In genomic region chr9:34430843-34431437, GRCh38 we compare ENCODE assay signal across 9 cellular contexts. TPM values are rescaled to one million over a fixed set of nuclear protein-coding genes. Genes with fewer than 3 reads are reported as not detected.
A peak's percentile ranks its signal among the peaks of the same experiment; 100 is the strongest.
DNase-seq lines count a peak whose midpoint lies in the region; ATAC-seq, FAIRE-seq and TF ChIP-seq lines count a peak whose summit lies in the region.
"Had no signal": no experiment of that assay in that cellular context is flagged by ENCODE, and none has a peak within 500 bp of the region (broad histone marks: within the 10 kb centered on the region; RNA-seq: fewer than 3 reads in every experiment).

No MANE protein-coding gene starts in this region.

- no peaks in the 10 kb centered on the region for H3K27me3 ChIP-seq in neuronal stem cell (ENCODE audit: control insufficient read depth in 3 of 3, insufficient read depth in 3 of 3, low read depth in 1 of 3, low read length in 3 of 3)

- H2BK15ac ChIP-seq in neuronal stem cell (ENCODE audit: low read length): no peak overlapping the region

- no peaks in the 10 kb centered on the region for H3K9me3 Mint-ChIP-seq in activated T-helper 2 cell treated with anti-CD3 and anti-CD28 coated beads, Interferon-gamma antibody, Interleukin-2, Interleukin-4, amounts not matched to agents 10 μg/mL and 5 μg/mL and 100 μg/mL, durations not matched to agents 14 hours and 24 hours and 36 hours

- H3K4ac ChIP-seq in neuronal stem cell (ENCODE audit: low read length): no peak overlapping the region

- H3K4me1 Mint-ChIP-seq in activated T-helper 2 cell treated with anti-CD3 and anti-CD28 coated beads, Interferon-gamma antibody, Interleukin-2, Interleukin-4, amounts not matched to agents 10 μg/mL and 5 μg/mL and 100 μg/mL, durations not matched to agents 14 hours and 24 hours and 36 hours (ENCODE audit: low read depth): no peaks in the 10 kb centered on the region

- H2BK120ac ChIP-seq in neuronal stem cell (ENCODE audit: low read depth, low read length): no peak overlapping the region

- no peaks in the 10 kb centered on the region for H3K27me3 Mint-ChIP-seq in activated T-helper 2 cell treated with anti-CD3 and anti-CD28 coated beads, Interferon-gamma antibody, Interleukin-2, Interleukin-4, amounts not matched to agents 10 μg/mL and 5 μg/mL and 100 μg/mL, durations not matched to agents 14 hours and 24 hours and 36 hours (ENCODE audit: low read depth)

- FAIRE-seq in D721Med (lab: Jason Lieb, UNC): no peak
- FAIRE-seq: endometrium had no signal

- no peak overlapping the region for H3K9ac ChIP-seq in neuronal stem cell (ENCODE audit: low read depth, low read length, poor library complexity)

- ATAC-seq in GM21576 (IDR thresholded peaks at IDR 0.05; ENCODE audit: unreplicated experiment): no peak

- no peak overlapping the region for H3K4me3 ChIP-seq in LNCaP clone FGC (ENCODE audit: low read depth, low read length)
- no peak overlapping the region for H3K4me3 ChIP-seq in fibroblast of mammary gland (ENCODE audit: control insufficient read depth, low read depth, low read length)
- no peak overlapping the region for H3K4me3 ChIP-seq in neuronal stem cell (ENCODE audit: low read length in 2 of 2)

- no peak overlapping the region for H4K8ac ChIP-seq in neuronal stem cell (ENCODE audit: low read depth, low read length)

- no peaks in the 10 kb centered on the region for H3K4me1 ChIP-seq in neuronal stem cell (ENCODE audit: control insufficient read depth in 2 of 2, insufficient read depth in 1 of 2, low read depth in 1 of 2, low read length in 2 of 2)

- H3K27ac Mint-ChIP-seq in activated T-helper 2 cell treated with anti-CD3 and anti-CD28 coated beads, Interferon-gamma antibody, Interleukin-2, Interleukin-4, amounts not matched to agents 10 μg/mL and 5 μg/mL and 100 μg/mL, durations not matched to agents 14 hours and 24 hours and 36 hours: no peak overlapping the region

- H3K23ac ChIP-seq in neuronal stem cell (ENCODE audit: low read depth, low read length, poor library complexity): no peak overlapping the region

- H3K9me3 ChIP-seq in neuronal stem cell (replicated peaks in 1 of 2; ENCODE audit: control insufficient read depth in 2 of 2, insufficient read depth in 1 of 2, low read depth in 1 of 2, low read length in 2 of 2): no peaks in the 10 kb centered on the region

- H3K27ac ChIP-seq in neuronal stem cell (replicated peaks; ENCODE audit: low read length): no peak overlapping the region

- no peak overlapping the region for H3K14ac ChIP-seq in neuronal stem cell (ENCODE audit: low read length)

- no peak overlapping the region for H2BK12ac ChIP-seq in neuronal stem cell (ENCODE audit: low read length)

- H3K79me1 ChIP-seq in neuronal stem cell (ENCODE audit: low read depth, low read length): no peaks in the 10 kb centered on the region

- no peak overlapping the region for H2AFZ ChIP-seq in neuronal stem cell (ENCODE audit: low read length)

- in situ Hi-C loops in SK-MEL-5 (cut with HindIII; ENCODE audit: low pct_unique_long_range_greater_than_20kb, low sequenced_read_pairs): no loop called here

- no peak overlapping the region for H2AK5ac ChIP-seq in neuronal stem cell (ENCODE audit: low read depth, low read length)

- no peaks in the 10 kb centered on the region for H3K36me3 Mint-ChIP-seq in activated T-helper 2 cell treated with anti-CD3 and anti-CD28 coated beads, Interferon-gamma antibody, Interleukin-2, Interleukin-4, amounts not matched to agents 10 μg/mL and 5 μg/mL and 100 μg/mL, durations not matched to agents 14 hours and 24 hours and 36 hours (ENCODE audit: low read depth)

- intact Hi-C loops in activated T-helper 2 cell treated with anti-CD3 and anti-CD28 coated beads, Interferon-gamma antibody, Interleukin-2, Interleukin-4, amounts not matched to agents 10 μg/mL and 5 μg/mL and 100 μg/mL, durations not matched to agents 14 hours and 24 hours and 36 hours (cut with micrococcal nuclease): no loop called here

- TF ChIP-seq CTCF in LNCaP clone FGC (IDR thresholded peaks at IDR 0.05; ENCODE audit: control insufficient read depth, extremely low read depth, insufficient read depth) (no peak), fibroblast of mammary gland (conservative IDR thresholded peaks at IDR 0.05; ENCODE audit: control insufficient read depth, insufficient read depth, low read depth, low read length) (no peak), D721Med (IDR thresholded peaks at IDR 0.05; ENCODE audit: insufficient read depth, missing control alignments) (no peak)

- no CpG with 5 or more reads among the region's 4 CpGs for WGBS in neuronal stem cell (ENCODE audit: extremely low coverage in 2 of 2, insufficient read length in 2 of 2, insufficient replicate concordance in 1 of 2), 2 donors

- H3K36me3 ChIP-seq in neuronal stem cell (replicated peaks in 1 of 2; ENCODE audit: control insufficient read depth in 2 of 2, insufficient read depth in 2 of 2, low read length in 2 of 2): no peaks in the 10 kb centered on the region

- no peak overlapping the region for H3K18ac ChIP-seq in neuronal stem cell (ENCODE audit: low read length)

- H4K91ac ChIP-seq in neuronal stem cell (ENCODE audit: low read depth, low read length, poor library complexity): no peak overlapping the region

- no peak overlapping the region for H3K4me2 ChIP-seq in neuronal stem cell (ENCODE audit: insufficient read depth, low read length, poor library complexity, severe bottlenecking)

- DNase-seq in DMS53 treated with DMSO at 0.1 percent for 48 hours (lab: John Stamatoyannopoulos, UW; ENCODE audit: unreplicated experiment) (peak; percentile 35), LNCaP clone FGC (ENCODE audit: low read depth) (peak; percentile 77), SK-MEL-5 (ENCODE audit: low read depth, low spot score) (peak; percentile 40), fibroblast of mammary gland (ENCODE audit: low read depth) (peak; percentile 72), neuronal stem cell (ENCODE audit: low spot score) (peak; percentile 72), D721Med (ENCODE audit: insufficient read length, low spot score) (no peak)
- no peak for DNase-seq in activated T-helper 2 cell treated with anti-CD3 and anti-CD28 coated beads, Interferon-gamma antibody, Interleukin-2, Interleukin-4, amounts not matched to agents 10 μg/mL and 5 μg/mL and 100 μg/mL, durations not matched to agents 14 hours and 24 hours and 36 hours (ENCODE audit: low spot score)

- no peak overlapping the region for H2BK5ac ChIP-seq in neuronal stem cell (ENCODE audit: low read length)

- H3K4me3 Mint-ChIP-seq in activated T-helper 2 cell treated with anti-CD3 and anti-CD28 coated beads, Interferon-gamma antibody, Interleukin-2, Interleukin-4, amounts not matched to agents 10 μg/mL and 5 μg/mL and 100 μg/mL, durations not matched to agents 14 hours and 24 hours and 36 hours (ENCODE audit: low read depth): no peak overlapping the region

RNA-seq across cellular contexts. Expression of gene FAM219A, which starts 27.4 kb away (rescaled TPM):
- 7.4 and 8.2 TPM in 2 replicates for total RNA-seq in SK-MEL-5 (2014; rRNA removed; shearing (Covaris generic))
- polyA plus RNA-seq in SK-MEL-5 (2015; cell fraction: cytosol; rRNA removed): 21.0 and 22.6 TPM in 2 replicates
- 30.2 and 32.8 TPM in 2 replicates for polyA plus RNA-seq in SK-MEL-5 (2015; cell fraction: nucleus; rRNA removed)
- 6.8 TPM for polyA plus RNA-seq in neuronal stem cell (2013, experiment 1 of 2)
- 7.5 TPM for polyA plus RNA-seq in neuronal stem cell (2013, experiment 2 of 2)
- total RNA-seq in activated T-helper 2 cell treated with anti-CD3 and anti-CD28 coated beads, Interferon-gamma antibody, Interleukin-2, Interleukin-4, amounts not matched to agents 10 μg/mL and 5 μg/mL and 100 μg/mL, durations not matched to agents 14 hours and 24 hours and 36 hours: 17.3 and 19.7 TPM in 2 replicates

RNA-seq across cellular contexts. Expression of gene DNAI1, which starts 27.7 kb away (rescaled TPM):
- total RNA-seq in SK-MEL-5 (2014; rRNA removed; shearing (Covaris generic)): 0.45 and 0.77 TPM in 2 replicates
- 0.11 and 0.49 TPM in 2 replicates for polyA plus RNA-seq in SK-MEL-5 (2015; cell fraction: cytosol; rRNA removed)
- 4.9 and 5.0 TPM in 2 replicates for polyA plus RNA-seq in SK-MEL-5 (2015; cell fraction: nucleus; rRNA removed)
- 0.99 TPM for polyA plus RNA-seq in neuronal stem cell (2013, experiment 1 of 2)
- polyA plus RNA-seq in neuronal stem cell (2013, experiment 2 of 2): 1.3 TPM
- total RNA-seq in activated T-helper 2 cell treated with anti-CD3 and anti-CD28 coated beads, Interferon-gamma antibody, Interleukin-2, Interleukin-4, amounts not matched to agents 10 μg/mL and 5 μg/mL and 100 μg/mL, durations not matched to agents 14 hours and 24 hours and 36 hours: not detected in 2 replicates

RNA-seq across cellular contexts. Expression of gene MYORG, which starts 54.2 kb away (rescaled TPM):
- 0.43 and 0.66 TPM in 2 replicates for total RNA-seq in SK-MEL-5 (2014; rRNA removed; shearing (Covaris generic))
- 1.4 and 2.2 TPM in 2 replicates for polyA plus RNA-seq in SK-MEL-5 (2015; cell fraction: cytosol; rRNA removed)
- 0.56 TPM in 1 of 2 replicates, not detected in the other for polyA plus RNA-seq in SK-MEL-5 (2015; cell fraction: nucleus; rRNA removed)
- 0.06 TPM for polyA plus RNA-seq in neuronal stem cell (2013, experiment 1 of 2)
- polyA plus RNA-seq in neuronal stem cell (2013, experiment 2 of 2): 0.07 TPM
- 1.6 TPM in 2 replicates for total RNA-seq in activated T-helper 2 cell treated with anti-CD3 and anti-CD28 coated beads, Interferon-gamma antibody, Interleukin-2, Interleukin-4, amounts not matched to agents 10 μg/mL and 5 μg/mL and 100 μg/mL, durations not matched to agents 14 hours and 24 hours and 36 hours

Comparison
In these comparisons a context has a peak if more than half of its experiments do, and no peak if none do; other contexts are left out.
1. DNase-seq: peak in DMS53 treated with DMSO at 0.1 percent for 48 hours (single experiment), LNCaP clone FGC (single experiment), SK-MEL-5 (single experiment), fibroblast of mammary gland (single experiment) and neuronal stem cell (single experiment); none in D721Med (single experiment) and activated T-helper 2 cell treated with anti-CD3 and anti-CD28 coated beads, Interferon-gamma antibody, Interleukin-2, Interleukin-4, amounts not matched to agents 10 μg/mL and 5 μg/mL and 100 μg/mL, durations not matched to agents 14 hours and 24 hours and 36 hours (single experiment).